22 cellular contexts compared by ENCODE assay signal in the genomic region with DNA sequence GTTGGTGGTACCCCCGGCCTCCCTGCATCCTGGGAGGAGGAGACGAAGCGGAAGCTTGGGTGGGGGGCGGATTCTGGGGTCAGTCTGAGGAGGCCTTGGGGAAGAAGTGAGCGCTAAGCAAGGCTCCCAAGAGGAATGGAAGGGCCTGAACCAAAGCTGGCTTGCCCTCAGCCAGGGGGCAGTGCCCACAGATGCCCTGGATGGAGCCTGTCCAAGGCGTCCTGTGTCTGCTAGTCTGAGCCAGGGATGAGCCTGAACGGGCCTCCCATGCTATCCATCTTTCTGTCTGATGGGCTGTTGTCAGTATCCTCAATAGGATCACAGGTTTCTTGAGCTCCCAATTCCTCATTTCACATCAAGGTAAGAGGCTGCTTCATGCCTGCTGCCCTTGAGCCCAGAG.
"Had no signal": no experiment of that assay in that cellular context is flagged by ENCODE, and none has a peak within 500 bp of the region (broad histone marks: within the 10 kb centered on the region; RNA-seq: fewer than 3 reads in every experiment).

No MANE protein-coding gene starts in this region.

- H3K4me3 ChIP-seq: gastrocnemius medialis, hepatocyte, left lung, pancreas, smooth muscle cell, testis, tibial artery had no signal

- H3K27me3 ChIP-seq: pancreas, testis had no signal

- ATAC-seq: effector memory CD8-positive, alpha-beta T cell; gastrocnemius medialis; left lung; naive thymus-derived CD4-positive, alpha-beta T cell; pancreas; sciatic nerve; stimulated activated memory B cell treated with anti-CD40 and anti-IgM and Interleukin-4, amounts not matched to agents 10 μg/mL and 1 μg/mL and 100 μg/mL, for 72 hours; stimulated activated naive CD8-positive, alpha-beta T cell treated with anti-CD3 and anti-CD28 coated beads, Interleukin-15, Interleukin-2, amounts not matched to agents 100 U/mL and 50 U/mL, for 24 hours had no signal

- DNase-seq: cortex of kidney; effector memory CD8-positive, alpha-beta T cell; gastrocnemius medialis; head of caudate nucleus; kidney; left lung; mesenchymal stem cell; midbrain; naive thymus-derived CD4-positive, alpha-beta T cell; occipital lobe; pancreas; stimulated activated CD4-positive, alpha-beta T cell treated with anti-CD3 and anti-CD28 coated beads, Interleukin-2, amount 100 ng/mL, for 24 hours; stimulated activated CD4-positive, alpha-beta T cell treated with anti-CD3 and anti-CD28 coated beads, Interleukin-4, amount 100 ng/mL, for 24 hours; stimulated activated naive CD8-positive, alpha-beta T cell treated with anti-CD3 and anti-CD28 coated beads, Interleukin-15, Interleukin-2, amounts not matched to agents 100 U/mL and 50 U/mL, for 24 hours; substantia nigra; testis had no signal

- H3K4me2 ChIP-seq: hepatocyte, smooth muscle cell had no signal

- H3K27ac ChIP-seq: gastrocnemius medialis, hepatocyte, left lung, pancreas, testis, tibial artery had no signal

- H2AFZ ChIP-seq: hepatocyte had no signal

- H3K79me2 ChIP-seq: hepatocyte had no signal

- H3K4me1 ChIP-seq: gastrocnemius medialis, left lung, pancreas, testis, tibial artery had no signal

- FAIRE-seq: kidney, pancreas, urothelium cell line had no signal

- H3K36me3 ChIP-seq: gastrocnemius medialis, left lung, pancreas, tibial artery had no signal

- H3K9me3 ChIP-seq: gastrocnemius medialis, left lung, pancreas, testis, tibial artery had no signal
